ENCODE assay signal across 8 cellular contexts in genomic region chr20:49676581-49677291, GRCh38. TPM values are rescaled to one million over a fixed set of nuclear protein-coding genes. Genes with fewer than 3 reads are reported as not detected.
A peak's percentile ranks its signal among the peaks of the same experiment; 100 is the strongest.
DNase-seq lines count a peak whose midpoint lies in the region; ATAC-seq and TF ChIP-seq lines count a peak whose summit lies in the region.

No MANE protein-coding gene starts in this region.

- H3K27ac ChIP-seq in left ventricle myocardium inferior (replicated peaks): peak overlapping the region; percentile 79

- peak overlapping the region; percentile 56 for H3K4me2 ChIP-seq in Loucy (ENCODE audit: low read depth, low read length, poor library complexity, severe bottlenecking)

- H3K9me3 ChIP-seq in Loucy (ENCODE audit: insufficient read depth, low read depth, low read length): no peaks in the 10 kb centered on the region
- no peaks in the 10 kb centered on the region for H3K9me3 ChIP-seq in left ventricle myocardium inferior (replicated peaks)

- no peaks in the 10 kb centered on the region for H3K9me2 ChIP-seq in Loucy (replicated peaks; ENCODE audit: low read depth, low read length)

- TF ChIP-seq CTCF in Loucy (conservative IDR thresholded peaks at IDR 0.05; ENCODE audit: low read length) (no peak), left ventricle myocardium inferior (IDR thresholded peaks at IDR 0.05; ENCODE audit: borderline replicate concordance) (no peak)

- ATAC-seq in GM21619 (IDR thresholded peaks at IDR 0.05; ENCODE audit: unreplicated experiment): peak; percentile 42
- ATAC-seq in stimulated activated naive CD8-positive, alpha-beta T cell treated with anti-CD3 and anti-CD28 coated beads, Interleukin-15, Interleukin-2, amounts not matched to agents 100 U/mL and 50 U/mL, for 24 hours: peak; percentile 68

- H3F3A ChIP-seq in Loucy (ENCODE audit: low read depth): peaks cover 3% of the 10 kb centered on the region; the same call in 1 of the 2 replicates

- peaks cover 45% of the 10 kb centered on the region for H3K4me1 ChIP-seq in Loucy (ENCODE audit: insufficient read depth, low read length, poor library complexity, severe bottlenecking)
- peaks cover 93% of the 10 kb centered on the region for H3K4me1 ChIP-seq in left ventricle myocardium inferior

- H3K4me3 ChIP-seq in Loucy (ENCODE audit: low read length, poor library complexity, severe bottlenecking): peak overlapping the region; percentile 35
- no peak overlapping the region for H3K4me3 ChIP-seq in left ventricle myocardium inferior

- H3K36me3 ChIP-seq in Loucy (ENCODE audit: insufficient read depth, low read length): no peaks in the 10 kb centered on the region
- no peaks in the 10 kb centered on the region for H3K36me3 ChIP-seq in left ventricle myocardium inferior

- H3K27me3 ChIP-seq in Loucy (ENCODE audit: insufficient read depth, low read length, poor library complexity, severe bottlenecking) (no peaks in the 10 kb centered on the region), left ventricle myocardium inferior (ENCODE audit: low read depth) (no peaks in the 10 kb centered on the region)

- H4K20me1 ChIP-seq in Loucy (ENCODE audit: insufficient read depth, low read length, poor library complexity, severe bottlenecking): peaks cover 17% of the 10 kb centered on the region

- H2AFZ ChIP-seq in Loucy (ENCODE audit: low read length): no peak overlapping the region

- peaks cover 64% of the 10 kb centered on the region for H3K79me2 ChIP-seq in Loucy (ENCODE audit: insufficient read depth, low read length)

- intact Hi-C loops in left ventricle myocardium inferior (cut with micrococcal nuclease): no loop called here

- peak overlapping the region; percentile 30 for H3K9ac ChIP-seq in Loucy (ENCODE audit: low read depth, low read length, poor library complexity, severe bottlenecking)

- DNase-seq in EH (ENCODE audit: low read depth) (peak; percentile 59), left ventricle myocardium inferior (no peak), HuH-7 (ENCODE audit: low spot score) (no peak), NCI-H146 (lab: John Stamatoyannopoulos, UW) (no peak)
- peak; percentile 29 for DNase-seq in activated CD8-positive, alpha-beta memory T cell treated with anti-CD3 and anti-CD28 coated beads, Interleukin-2, amount 50 U/mL, for 4 hours
- peak; percentile 25 for DNase-seq in stimulated activated naive CD8-positive, alpha-beta T cell treated with anti-CD3 and anti-CD28 coated beads, Interleukin-15, Interleukin-2, amounts not matched to agents 100 U/mL and 50 U/mL, for 24 hours

RNA-seq across cellular contexts. Expression of gene B4GALT5, which starts 36.9 kb away (rescaled TPM):
- total RNA-seq in left ventricle myocardium inferior: 31.0 TPM

Comparison
In these comparisons a context has a peak if more than half of its experiments do, and no peak if none do; other contexts are left out.
1. DNase-seq: peak in EH (single experiment), activated CD8-positive, alpha-beta memory T cell treated with anti-CD3 and anti-CD28 coated beads, Interleukin-2, amount 50 U/mL, for 4 hours (single experiment) and stimulated activated naive CD8-positive, alpha-beta T cell treated with anti-CD3 and anti-CD28 coated beads, Interleukin-15, Interleukin-2, amounts not matched to agents 100 U/mL and 50 U/mL, for 24 hours (single experiment); none in left ventricle myocardium inferior (single experiment), HuH-7 (single experiment) and NCI-H146 (single experiment).